Comparison of ENCODE assay signal across 15 cellular contexts in genomic region chr2:1011018-1011405, GRCh38.
"Had no signal": no experiment of that assay in that cellular context is flagged by ENCODE, and none has a peak within 500 bp of the region (broad histone marks: within the 10 kb centered on the region; RNA-seq: fewer than 3 reads in every experiment).

No MANE protein-coding gene starts in this region.

- FAIRE-seq: frontal cortex had no signal

- H3K9me3 Mint-ChIP-seq: activated naive CD8-positive, alpha-beta T cell treated with anti-CD3 and anti-CD28 coated beads, Interleukin-2, amount 10 ng/mL, durations not matched to agents 7 days and 5 days; naive thymus-derived CD8-positive, alpha-beta T cell had no signal

- H3K27ac Mint-ChIP-seq: activated CD8-positive, alpha-beta T cell treated with anti-CD3 and anti-CD28 coated beads, Interleukin-2, amount 10 ng/mL, durations not matched to agents 7 days and 5 days; activated naive CD8-positive, alpha-beta T cell treated with anti-CD3 and anti-CD28 coated beads, Interleukin-2, amount 10 ng/mL, durations not matched to agents 7 days and 5 days had no signal

- DNase-seq: activated CD4-positive, alpha-beta T cell treated with anti-CD3 and anti-CD28 coated beads for 4 hours; activated CD8-positive, alpha-beta memory T cell treated with anti-CD3 and anti-CD28 coated beads, Interleukin-2, amount 50 U/mL, for 48 hours; activated CD8-positive, alpha-beta T cell treated with anti-CD3 and anti-CD28 coated beads, Interleukin-2, amount 10 ng/mL, durations not matched to agents 7 days and 5 days; activated naive CD8-positive, alpha-beta T cell treated with anti-CD3 and anti-CD28 coated beads, Interleukin-2, amount 10 ng/mL, durations not matched to agents 7 days and 5 days; mammary epithelial cell; naive thymus-derived CD8-positive, alpha-beta T cell; sigmoid colon; stimulated activated CD4-positive, alpha-beta T cell treated with anti-CD3 and anti-CD28 coated beads, Interleukin-2, amount 100 ng/mL, for 24 hours; stimulated activated naive CD4-positive, alpha-beta T cell treated with Interleukin-2 at 50 U/mL for 16 hours; T1000; upper lobe of right lung had no signal

- H3K9me3 ChIP-seq: breast epithelium, heart left ventricle, sigmoid colon, suprapubic skin, upper lobe of right lung had no signal

- H3K36me3 Mint-ChIP-seq: activated naive CD8-positive, alpha-beta T cell treated with anti-CD3 and anti-CD28 coated beads, Interleukin-2, amount 10 ng/mL, durations not matched to agents 7 days and 5 days; naive thymus-derived CD8-positive, alpha-beta T cell had no signal

- H3K4me3 Mint-ChIP-seq: activated CD8-positive, alpha-beta T cell treated with anti-CD3 and anti-CD28 coated beads, Interleukin-2, amount 10 ng/mL, durations not matched to agents 7 days and 5 days; activated naive CD8-positive, alpha-beta T cell treated with anti-CD3 and anti-CD28 coated beads, Interleukin-2, amount 10 ng/mL, durations not matched to agents 7 days and 5 days had no signal

- H3K4me3 ChIP-seq: breast epithelium, heart left ventricle, sigmoid colon, suprapubic skin, upper lobe of right lung had no signal

- H3K27ac ChIP-seq: breast epithelium, heart left ventricle, sigmoid colon, suprapubic skin, upper lobe of right lung had no signal

- H3K4me1 ChIP-seq: breast epithelium, sigmoid colon, suprapubic skin, upper lobe of right lung had no signal

- H3K36me3 ChIP-seq: breast epithelium, heart left ventricle, sigmoid colon, suprapubic skin, upper lobe of right lung had no signal

- H3K27me3 ChIP-seq: breast epithelium, sigmoid colon, suprapubic skin, upper lobe of right lung had no signal

- ATAC-seq: activated CD8-positive, alpha-beta T cell treated with anti-CD3 and anti-CD28 coated beads, Interleukin-2, amount 10 ng/mL, durations not matched to agents 7 days and 5 days; naive thymus-derived CD8-positive, alpha-beta T cell; upper lobe of right lung had no signal
